ENCODE assay signal across 19 cellular contexts in genomic region chrX:2723316-2723879, GRCh38. TPM values are rescaled to one million over a fixed set of nuclear protein-coding genes. Genes with fewer than 3 reads are reported as not detected.
DNase-seq lines count a peak whose midpoint lies in the region; ATAC-seq and TF ChIP-seq lines count a peak whose summit lies in the region.
"Had no signal": no experiment of that assay in that cellular context is flagged by ENCODE, and none has a peak within 500 bp of the region (broad histone marks: within the 10 kb centered on the region; RNA-seq: fewer than 3 reads in every experiment).

No MANE protein-coding gene starts in this region.

- ATAC-seq in Right ventricle myocardium inferior = peak; percentile 83
- ATAC-seq: CD8-positive, alpha-beta T cell had no signal

- H3K27me3 ChIP-seq in right atrium auricular region (no peaks in the 10 kb centered on the region), rectal smooth muscle tissue (ENCODE audit: control insufficient read depth, insufficient read depth, low read length) (no peaks in the 10 kb centered on the region)
- H3K27me3 ChIP-seq: BE2C had no signal

- no peak overlapping the region for H3K9ac ChIP-seq in rectal smooth muscle tissue (ENCODE audit: low read length)

- intact Hi-C loops in Right ventricle myocardium inferior (cut with DNase I) = no loop called here

- H3K4me3 ChIP-seq in right atrium auricular region (no peak overlapping the region), rectal smooth muscle tissue (ENCODE audit: low read length) (no peak overlapping the region)

- H3K4me1 ChIP-seq in right atrium auricular region = no peaks in the 10 kb centered on the region
- H3K4me1 ChIP-seq in rectal smooth muscle tissue (ENCODE audit: control insufficient read depth, insufficient read depth, low read length) = no peaks in the 10 kb centered on the region
- H3K4me1 ChIP-seq: BE2C had no signal

- H3K27ac ChIP-seq in right atrium auricular region (no peak overlapping the region), KOPT-K1 (ENCODE audit: low read depth, low read length, poor library complexity, severe bottlenecking) (peak overlapping the region; percentile 94), rectal smooth muscle tissue (ENCODE audit: low read depth, low read length) (peak overlapping the region; percentile 7)

- peaks cover 92% of the 10 kb centered on the region for H3K36me3 ChIP-seq in right atrium auricular region
- peaks cover 100% of the 10 kb centered on the region for H3K36me3 ChIP-seq in KOPT-K1 (ENCODE audit: insufficient read depth, low read length)
- H3K36me3 ChIP-seq in rectal smooth muscle tissue (ENCODE audit: control insufficient read depth, insufficient read depth, low read length) = peaks cover 40% of the 10 kb centered on the region
- H3K36me3 ChIP-seq: BE2C had no signal

- DNase-seq in Right ventricle myocardium inferior (ENCODE audit: missing footprints) = no peak
- DNase-seq in right atrium auricular region (ENCODE audit: low spot score) = no peak
- peak; percentile 33 for DNase-seq in globus pallidus (ENCODE audit: low spot score)
- DNase-seq in SKM-1 (lab: John Stamatoyannopoulos, UW; ENCODE audit: unreplicated experiment) = no peak
- no peak for DNase-seq in SKM-1 treated with dmso at 0.1 percent for 144 hours (lab: John Stamatoyannopoulos, UW; ENCODE audit: unreplicated experiment)
- DNase-seq in nucleus accumbens (lab: John Stamatoyannopoulos, UW) = no peak
- DNase-seq: 8988T; BE2C; CD8-positive, alpha-beta T cell; KG1; NCI-H1417; NCI-H187; NCI-H2107; NCI-H510A treated with DMSO at 0.1 percent for 48 hours; NCI-H774; OCI-M1 had no signal

- no peaks in the 10 kb centered on the region for H3K9me3 ChIP-seq in right atrium auricular region
- no peaks in the 10 kb centered on the region for H3K9me3 ChIP-seq in KOPT-K1 (ENCODE audit: insufficient read depth, low read length, poor library complexity, severe bottlenecking)
- H3K9me3 ChIP-seq: BE2C had no signal

- TF ChIP-seq CTCF in right atrium auricular region (IDR thresholded peaks at IDR 0.05) = no peak

RNA-seq across cellular contexts. Expression of gene XG, which starts 28.4 kb away (rescaled TPM):
- 0.19 TPM for total RNA-seq in Right ventricle myocardium inferior
- 1 to 10 TPM in 1 of 2 donors, under 1 TPM in 1; 0.51 to 1.3 TPM for total RNA-seq in right atrium auricular region
- total RNA-seq: CD8-positive, alpha-beta T cell; HT-29 had no signal

RNA-seq across cellular contexts. Expression of gene CD99, which starts 32.3 kb away (rescaled TPM):
- total RNA-seq in Right ventricle myocardium inferior = 359 TPM
- total RNA-seq in right atrium auricular region = 100 to 1,000 TPM; 234 to 282 TPM

Comparison
In these comparisons a context has a peak if more than half of its experiments do, and no peak if none do; other contexts are left out.
1. H3K27ac ChIP-seq: peak in KOPT-K1 (single experiment) and rectal smooth muscle tissue (single experiment); none in right atrium auricular region (0 of 2).